20 cellular contexts compared by ENCODE assay signal in the genomic region with DNA sequence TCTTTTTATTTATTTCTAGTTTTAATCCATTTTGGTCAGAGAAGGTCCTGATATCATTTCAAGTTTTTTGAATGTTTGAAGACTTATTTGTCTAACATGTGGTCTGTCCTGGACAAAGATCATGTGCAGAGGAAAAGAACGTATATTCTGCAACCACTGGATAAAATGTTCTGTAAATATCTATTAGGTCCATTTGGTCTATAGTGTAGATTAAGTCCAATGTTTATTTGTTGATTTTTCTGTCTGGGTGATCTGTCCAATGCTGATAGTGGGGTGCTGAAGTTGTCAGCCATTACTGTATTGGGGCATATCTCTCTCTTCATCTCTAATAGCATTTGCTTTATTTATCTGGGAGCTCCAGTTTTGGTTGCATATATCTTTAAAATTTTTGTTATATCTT.
"Had no signal": no experiment of that assay in that cellular context is flagged by ENCODE, and none has a peak within 500 bp of the region (broad histone marks: within the 10 kb centered on the region; RNA-seq: fewer than 3 reads in every experiment).

No MANE protein-coding gene starts in this region.

- DNase-seq: natural killer cell; occipital lobe; ovary; posterior cingulate gyrus; psoas muscle; right cardiac atrium; right lobe of liver; sigmoid colon; small intestine; stimulated activated CD4-positive, alpha-beta T cell treated with anti-CD3 and anti-CD28 coated beads, Interleukin-15, amount 100 ng/mL, for 24 hours; stimulated activated CD4-positive, alpha-beta T cell treated with anti-CD3 and anti-CD28 coated beads, Interleukin-2, amount 100 ng/mL, for 24 hours; stimulated activated CD4-positive, alpha-beta T cell treated with anti-CD3 and anti-CD28 coated beads, Interleukin-2, amount 100 ng/mL, for 48 hours; stimulated activated CD4-positive, alpha-beta T cell treated with anti-CD3 and anti-CD28 coated beads, Interleukin-4, amount 100 ng/mL, for 24 hours; stimulated activated naive B cell treated with anti-CD40 and anti-IgM and Interleukin-4, amounts not matched to agents 10 μg/mL and 1 μg/mL and 100 μg/mL, for 72 hours; stimulated activated naive CD4-positive, alpha-beta T cell treated with Interleukin-2 at 50 U/mL for 16 hours; stomach; thyroid gland; trophoblast cell; upper lobe of left lung had no signal

- ATAC-seq: natural killer cell; psoas muscle; right cardiac atrium; right lobe of liver; stimulated activated effector memory CD8-positive, alpha-beta T cell treated with anti-CD3 and anti-CD28 coated beads, Interleukin-12 subunit alpha, Interleukin-12 subunit beta, amount 100 ng/mL, for 72 hours; stimulated activated naive B cell treated with anti-CD40 and anti-IgM and Interleukin-4, amounts not matched to agents 10 μg/mL and 1 μg/mL and 100 μg/mL, for 72 hours had no signal
